In the genomic region with DNA sequence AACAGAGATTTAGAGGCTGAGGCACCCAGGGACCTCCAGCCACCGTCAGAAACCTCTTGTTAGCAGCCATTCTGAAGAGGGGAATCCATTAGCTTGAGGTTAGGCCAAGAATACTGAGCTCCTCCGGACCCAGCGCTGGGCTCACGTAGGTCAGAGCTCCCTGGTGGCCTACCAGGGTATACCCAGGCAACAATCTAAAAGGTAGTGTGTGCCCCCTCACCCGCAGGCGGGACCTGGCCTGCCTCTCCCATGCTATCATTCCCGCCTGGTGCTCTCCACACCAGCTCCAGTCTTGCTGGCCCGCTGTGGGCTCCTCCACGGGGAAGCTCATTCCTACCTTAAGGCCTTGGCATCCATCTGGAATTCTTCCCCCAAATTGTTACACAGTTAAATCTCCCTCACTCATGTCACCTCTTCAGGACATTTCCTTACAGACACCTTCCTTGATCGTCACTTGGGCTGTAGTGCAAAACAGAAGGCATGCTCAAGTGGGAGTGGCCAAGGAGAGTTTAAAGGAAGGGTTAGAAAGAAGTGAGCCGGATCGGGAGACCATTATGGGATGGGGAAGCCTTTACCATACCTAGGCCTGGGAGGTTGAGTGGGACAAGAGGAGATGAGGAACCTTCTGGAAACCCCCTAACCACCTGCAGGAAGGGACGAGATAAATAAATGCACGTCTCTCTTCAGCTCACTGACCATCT, we compare ENCODE assay signal across 9 cellular contexts.
DNase-seq lines count a peak whose midpoint lies in the region; ATAC-seq and TF ChIP-seq lines count a peak whose summit lies in the region.
"Had no signal": no experiment of that assay in that cellular context is flagged by ENCODE, and none has a peak within 500 bp of the region (broad histone marks: within the 10 kb centered on the region; RNA-seq: fewer than 3 reads in every experiment).

No MANE protein-coding gene starts in this region.

- TF ChIP-seq POLR2A in breast epithelium (IDR thresholded peaks at IDR 0.05) (no peak), upper lobe of left lung (IDR thresholded peaks at IDR 0.05) (peak in 1 of 4 donors; percentile 52)

- no peaks in the 10 kb centered on the region for H3K9me3 ChIP-seq in breast epithelium
- H3K9me3 ChIP-seq in SJSA1 (replicated peaks): no peaks in the 10 kb centered on the region
- H3K9me3 ChIP-seq in left lung: peaks cover 0 to under 1% of the 10 kb centered on the region in 2 donors
- H3K9me3 ChIP-seq in upper lobe of left lung: no peaks in the 10 kb centered on the region

- 70 to 72% methylated on average over 14 of the region's 14 CpGs for WGBS in upper lobe of left lung, 2 donors

- TF ChIP-seq CTCF in breast epithelium (IDR thresholded peaks at IDR 0.05) (no peak), MCF 10A (IDR thresholded peaks at IDR 0.05; ENCODE audit: unreplicated experiment) (no peak), left lung (IDR thresholded peaks at IDR 0.05) (no peak), upper lobe of left lung (IDR thresholded peaks at IDR 0.05) (peak in 4 of 6 experiments; percentile 27 to 69 (median 31)), GM20000 (IDR thresholded peaks at IDR 0.05; ENCODE audit: extremely low read depth, missing control alignments) (no peak)

- H3K9me3 Mint-ChIP-seq in MCF 10A (ENCODE audit: unreplicated experiment): no peaks in the 10 kb centered on the region
- H3K9me3 Mint-ChIP-seq: activated CD4-positive, alpha-beta memory T cell treated with anti-CD3 and anti-CD28 coated beads for 36 hours had no signal

- H3K27ac ChIP-seq in breast epithelium (peak overlapping the region; percentile 48 to 76), SJSA1 (peak overlapping the region; percentile 51), left lung (peak overlapping the region; percentile 69 to 89), upper lobe of left lung (peak overlapping the region; percentile 80 to 94 (median 84))

- H3K4me1 ChIP-seq in breast epithelium: no peaks in the 10 kb centered on the region
- peaks cover 43% of the 10 kb centered on the region for H3K4me1 ChIP-seq in SJSA1 (replicated peaks)
- peaks cover 9 to 10% of the 10 kb centered on the region in 2 donors for H3K4me1 ChIP-seq in left lung
- H3K4me1 ChIP-seq in upper lobe of left lung: peaks cover 0 to 25% (median 13%) of the 10 kb centered on the region in 4 donors

- no peaks in the 10 kb centered on the region for H3K27me3 Mint-ChIP-seq in MCF 10A (ENCODE audit: insufficient read depth, unreplicated experiment)

- ATAC-seq in left lung (peak; percentile 21), upper lobe of left lung (ENCODE audit: low FRiP score in 2 of 2) (peak in 1 of 2 donors; percentile 84)

- no peaks in the 10 kb centered on the region for H3K36me3 ChIP-seq in breast epithelium
- no peaks in the 10 kb centered on the region for H3K36me3 ChIP-seq in SJSA1
- no peaks in the 10 kb centered on the region for H3K36me3 ChIP-seq in left lung
- no peaks in the 10 kb centered on the region for H3K36me3 ChIP-seq in upper lobe of left lung

- H3K27me3 ChIP-seq in breast epithelium: no peaks in the 10 kb centered on the region
- H3K27me3 ChIP-seq in SJSA1 (replicated peaks): no peaks in the 10 kb centered on the region
- H3K27me3 ChIP-seq in left lung: peaks cover 0 to 43% of the 10 kb centered on the region in 2 donors
- no peaks in the 10 kb centered on the region for H3K27me3 ChIP-seq in upper lobe of left lung

- BruUV-seq in MCF 10A (replicated peaks; lab: Mats Ljungman, UMichigan): no TSS peak

- POLR2A ChIA-PET in MCF 10A (lab: Yijun Ruan, JAX): no interaction called here

- no peaks in the 10 kb centered on the region for H3K36me3 Mint-ChIP-seq in MCF 10A (ENCODE audit: insufficient read depth, unreplicated experiment)
- H3K36me3 Mint-ChIP-seq: activated CD4-positive, alpha-beta memory T cell treated with anti-CD3 and anti-CD28 coated beads for 36 hours had no signal

- H3K4me3 Mint-ChIP-seq in MCF 10A (ENCODE audit: unreplicated experiment): no peak overlapping the region
- H3K4me3 Mint-ChIP-seq: activated CD4-positive, alpha-beta memory T cell treated with anti-CD3 and anti-CD28 coated beads for 36 hours had no signal

- no peak for TF ChIP-seq EP300 in upper lobe of left lung (IDR thresholded peaks at IDR 0.05)

- H3K4me1 Mint-ChIP-seq in MCF 10A (ENCODE audit: insufficient read depth, unreplicated experiment): peaks cover 21% of the 10 kb centered on the region

- intact Hi-C loops in breast epithelium (cut with DNase I; ENCODE audit: low total_unique reads): no loop called here
- intact Hi-C loops in MCF 10A (cut with micrococcal nuclease): no loop called here
- intact Hi-C loops in left lung (cut with DNase I): no loop called here

- CTCF ChIA-PET in MCF 10A (lab: Yijun Ruan, JAX): interaction anchor here (0.6 to 2.2 kb wide), 3 partner anchors 78 to 303 kb away, joined by 3 to 11 read pairs (median 4); no protein-coding TSS in a partner anchor

- peak overlapping the region in 2 of 3 donors; percentile 78 to 90 for H3K4me3 ChIP-seq in breast epithelium
- no peak overlapping the region for H3K4me3 ChIP-seq in SJSA1
- H3K4me3 ChIP-seq in left lung: peak overlapping the region in 1 of 2 donors; percentile 65
- peak overlapping the region in 3 of 4 donors; percentile 69 to 91 (median 89) for H3K4me3 ChIP-seq in upper lobe of left lung

- H3K27ac Mint-ChIP-seq in MCF 10A (ENCODE audit: low read depth, unreplicated experiment): no peak overlapping the region
- H3K27ac Mint-ChIP-seq: activated CD4-positive, alpha-beta memory T cell treated with anti-CD3 and anti-CD28 coated beads for 36 hours had no signal

- DNase-seq in breast epithelium (ENCODE audit: low spot score in 2 of 2): no peak
- DNase-seq in MCF 10A (ENCODE audit: unreplicated experiment): no peak
- peak in 1 of 2 experiments; percentile 45 for DNase-seq in SJSA1 (ENCODE audit: low read depth in 1 of 2, low spot score in 2 of 2)
- DNase-seq in left lung: no peak
- peak; percentile 59 to 63 for DNase-seq in upper lobe of left lung
- DNase-seq in HCEC 1CT: no peak
- DNase-seq in SW 1271 (lab: John Stamatoyannopoulos, UW): no peak
- DNase-seq in GM20000 (ENCODE audit: low spot score): no peak
- DNase-seq: activated CD4-positive, alpha-beta memory T cell treated with anti-CD3 and anti-CD28 coated beads for 36 hours had no signal

Comparison
In these comparisons a context has a peak if more than half of its experiments do, and no peak if none do; other contexts are left out.
1. DNase-seq: peak in upper lobe of left lung (2 of 2); none in breast epithelium (0 of 2), MCF 10A (single experiment), left lung (0 of 2), HCEC 1CT (single experiment), SW 1271 (0 of 2) and GM20000 (single experiment).
2. CTCF ChIP-seq: peak in upper lobe of left lung (4 of 6); none in breast epithelium (0 of 3), MCF 10A (single experiment), left lung (0 of 2) and GM20000 (single experiment).
3. Peak in every context shown above with its lines, with median percentiles within 50 percentile points of each other: H3K27ac ChIP-seq.